8 cellular contexts compared by ENCODE assay signal in genomic region chr1:94061513-94062443, GRCh38. TPM values are rescaled to one million over a fixed set of nuclear protein-coding genes. Genes with fewer than 3 reads are reported as not detected.
DNase-seq lines count a peak whose midpoint lies in the region; ATAC-seq and TF ChIP-seq lines count a peak whose summit lies in the region.

No MANE protein-coding gene starts in this region.

- no peaks in the 10 kb centered on the region for H3K36me3 ChIP-seq in prostate gland

- DNase-seq in Calu3 (peak; percentile 73), NCI-H526 (lab: John Stamatoyannopoulos, UW) (peak; percentile 51 to 66), Right ventricle myocardium superior (peak; percentile 67), prostate gland (ENCODE audit: low spot score) (peak; percentile 67), MV-4-11 (lab: John Stamatoyannopoulos, UW) (no peak)
- peak; percentile 47 for DNase-seq in activated T-cell treated with anti-CD3 and anti-CD28 coated beads, Interleukin-2, amount 50 U/mL, for 72 hours

- TF ChIP-seq POLR2A in prostate gland (IDR thresholded peaks at IDR 0.05) = no peak

- H3K4me1 Mint-ChIP-seq in Calu3 (ENCODE audit: low read depth, unreplicated experiment) = peaks cover 29% of the 10 kb centered on the region
- H3K4me1 Mint-ChIP-seq in activated T-cell treated with anti-CD3 and anti-CD28 coated beads, Interleukin-2, amount 50 U/mL, for 72 hours (ENCODE audit: low read depth) = no peaks in the 10 kb centered on the region

- H3K4me3 Mint-ChIP-seq in Calu3 (ENCODE audit: low read depth, unreplicated experiment) = no peak overlapping the region
- H3K4me3 Mint-ChIP-seq in activated T-cell treated with anti-CD3 and anti-CD28 coated beads, Interleukin-2, amount 50 U/mL, for 72 hours = no peak overlapping the region

- CTCF ChIA-PET in Calu3 (lab: Charles Lee) = interaction anchor here (0.6 to 3.6 kb wide), 16 partner anchors 8 to 324 kb away, joined by 3 to 107 read pairs (median 4); no protein-coding TSS in a partner anchor

- no peak overlapping the region for H3K27ac Mint-ChIP-seq in Calu3 (ENCODE audit: unreplicated experiment)
- H3K27ac Mint-ChIP-seq in activated T-cell treated with anti-CD3 and anti-CD28 coated beads, Interleukin-2, amount 50 U/mL, for 72 hours = no peak overlapping the region

- H3K4me1 ChIP-seq in prostate gland (replicated peaks) = no peaks in the 10 kb centered on the region

- no peak overlapping the region for H3K27ac ChIP-seq in prostate gland

- ATAC-seq in GM19043 (IDR thresholded peaks at IDR 0.05; ENCODE audit: low read depth, unreplicated experiment) (peak; percentile 89), HG03159 (IDR thresholded peaks at IDR 0.05; ENCODE audit: unreplicated experiment) (peak; percentile 92), Right ventricle myocardium superior (ENCODE audit: poor library complexity) (peak; percentile 88)
- ATAC-seq in activated T-cell treated with anti-CD3 and anti-CD28 coated beads, Interleukin-2, amount 50 U/mL, for 72 hours (replicated peaks in 1 of 2) = peak; percentile 71 to 85

- no peaks in the 10 kb centered on the region for H3K9me3 ChIP-seq in prostate gland

- WGBS in prostate gland = 33% methylated on average over 5 of the region's 5 CpGs

- H3K27me3 ChIP-seq in prostate gland (replicated peaks; ENCODE audit: insufficient read depth) = no peaks in the 10 kb centered on the region

- no TSS peak for BruUV-seq in Calu3 (replicated peaks; lab: Mats Ljungman, UMichigan)

- H3K4me3 ChIP-seq in prostate gland = no peak overlapping the region

- no peaks in the 10 kb centered on the region for H3K27me3 Mint-ChIP-seq in Calu3 (ENCODE audit: unreplicated experiment)
- H3K27me3 Mint-ChIP-seq in activated T-cell treated with anti-CD3 and anti-CD28 coated beads, Interleukin-2, amount 50 U/mL, for 72 hours (ENCODE audit: low read depth) = peaks cover 34% of the 10 kb centered on the region

- no peaks in the 10 kb centered on the region for H3K36me3 Mint-ChIP-seq in Calu3 (ENCODE audit: insufficient read depth, unreplicated experiment)
- no peaks in the 10 kb centered on the region for H3K36me3 Mint-ChIP-seq in activated T-cell treated with anti-CD3 and anti-CD28 coated beads, Interleukin-2, amount 50 U/mL, for 72 hours (ENCODE audit: insufficient read depth in 2 of 2)

- peak; percentile 82 for TF ChIP-seq CTCF in Calu3 (IDR thresholded peaks at IDR 0.05; ENCODE audit: unreplicated experiment)
- TF ChIP-seq CTCF in prostate gland (IDR thresholded peaks at IDR 0.05) = peak; percentile 81 to 95 (median 90)

- intact Hi-C loops in Calu3 (cut with micrococcal nuclease; ENCODE audit: unreplicated experiment) = loop anchor here (1.0 to 5.0 kb wide), 3 partner anchors 111 to 274 kb away; partner anchors contain the start of gene ARHGAP29
- intact Hi-C loops in Right ventricle myocardium superior (cut with DNase I) = loop anchor here (2.0 to 10.0 kb wide), 4 partner anchors 35 to 267 kb away; no protein-coding TSS in a partner anchor
- intact Hi-C loops in prostate gland (cut with DNase I) = loop anchor here (2.0 to 5.0 kb wide), 3 partner anchors 36 to 275 kb away; partner anchors contain the start of gene ARHGAP29

- no peaks in the 10 kb centered on the region for H3K9me3 Mint-ChIP-seq in Calu3 (ENCODE audit: low read depth, unreplicated experiment)
- no peaks in the 10 kb centered on the region for H3K9me3 Mint-ChIP-seq in activated T-cell treated with anti-CD3 and anti-CD28 coated beads, Interleukin-2, amount 50 U/mL, for 72 hours

RNA-seq across cellular contexts. Expression of gene ABCA4, which starts 59.2 kb away (rescaled TPM):
- total RNA-seq in Calu3 (2022) (0.31 and 0.37 TPM in 2 replicates), Right ventricle myocardium superior (0.08 TPM), prostate gland (under 1 TPM; 0.41 to 0.85 TPM)
- total RNA-seq in activated T-cell treated with anti-CD3 and anti-CD28 coated beads, Interleukin-2, amount 50 U/mL, for 72 hours = 1 to 10 TPM in 1 of 2 donors, under 1 TPM in 1; 0.53 to 2.5 TPM
